Comparison of ENCODE assay signal across 1 cellular context in genomic region chr11:114179234-114179941, GRCh38.
TF ChIP-seq lines count a peak whose summit lies in the region.

No MANE protein-coding gene starts in this region.

TF ChIP-seq in HEK293, 187 proteins besides CTCF, POLR2A, EP300 and RAD21 (continued from another document):
- TF ChIP-seq ZBTB44 (tag by site-specific recombination; IDR thresholded peaks at IDR 0.05) (no peak), ZNF274 (IDR thresholded peaks at IDR 0.05; ENCODE audit: low read length) (no peak), ZNF274 (tag by site-specific recombination; IDR thresholded peaks at IDR 0.05; ENCODE audit: borderline replicate concordance) (no peak), ZNF549 (tag by site-specific recombination; IDR thresholded peaks at IDR 0.05) (no peak), ZNF362 (tag by site-specific recombination; IDR thresholded peaks at IDR 0.05) (no peak), GFI1B (tag by site-specific recombination; IDR thresholded peaks at IDR 0.05) (no peak), ZNF18 (tag by site-specific recombination; IDR thresholded peaks at IDR 0.05) (no peak), KLF7 (tag by site-specific recombination; IDR thresholded peaks at IDR 0.05; ENCODE audit: borderline replicate concordance) (no peak), ATF2 (tag by site-specific recombination; IDR thresholded peaks at IDR 0.05; ENCODE audit: low read depth) (no peak), ZNF792 (tag by site-specific recombination; IDR thresholded peaks at IDR 0.05) (no peak), ZNF391 (tag by site-specific recombination; IDR thresholded peaks at IDR 0.05; ENCODE audit: borderline replicate concordance, low read depth) (no peak)
